14 cellular contexts compared by ENCODE assay signal in genomic region chr16:66359811-66360608, GRCh38. TPM values are rescaled to one million over a fixed set of nuclear protein-coding genes. Genes with fewer than 3 reads are reported as not detected.
DNase-seq lines count a peak whose midpoint lies in the region; ATAC-seq and TF ChIP-seq lines count a peak whose summit lies in the region.
"Had no signal": no experiment of that assay in that cellular context is flagged by ENCODE, and none has a peak within 500 bp of the region (broad histone marks: within the 10 kb centered on the region; RNA-seq: fewer than 3 reads in every experiment).

No MANE protein-coding gene starts in this region.

- TF ChIP-seq EP300 in gastroesophageal sphincter (IDR thresholded peaks at IDR 0.05), result no peak

- H3K27ac ChIP-seq in RWPE1 (peak overlapping the region; percentile 89), gastroesophageal sphincter (peak overlapping the region in 3 of 4 donors; percentile 28 to 41 (median 41)), neuronal stem cell (replicated peaks; ENCODE audit: low read length) (no peak overlapping the region)

- no peak for TF ChIP-seq CTCF in RWPE1 (conservative IDR thresholded peaks at IDR 0.05; ENCODE audit: low read depth)
- TF ChIP-seq CTCF in gastroesophageal sphincter (IDR thresholded peaks at IDR 0.05), result no peak

- no peak overlapping the region for H3K4me3 ChIP-seq in gastroesophageal sphincter
- H3K4me3 ChIP-seq in neuronal stem cell (ENCODE audit: low read length in 2 of 2), result peak overlapping the region in 1 of 2 donors; percentile 3
- H3K4me3 ChIP-seq: pancreas had no signal

- H3K4me1 ChIP-seq in gastroesophageal sphincter (peaks cover 0 to 59% (median 11%) of the 10 kb centered on the region in 3 donors), neuronal stem cell (ENCODE audit: control insufficient read depth in 2 of 2, insufficient read depth in 1 of 2, low read depth in 1 of 2, low read length in 2 of 2) (peaks cover 20% of the 10 kb centered on the region in 2 donors)
- H3K4me1 ChIP-seq: pancreas had no signal

- no peak overlapping the region for H2AK5ac ChIP-seq in neuronal stem cell (ENCODE audit: low read depth, low read length)

- no peaks in the 10 kb centered on the region for H3K36me3 ChIP-seq in gastroesophageal sphincter
- H3K36me3 ChIP-seq in neuronal stem cell (replicated peaks in 1 of 2; ENCODE audit: control insufficient read depth in 2 of 2, insufficient read depth in 2 of 2, low read length in 2 of 2), result no peaks in the 10 kb centered on the region
- H3K36me3 ChIP-seq: pancreas had no signal

- no peak overlapping the region for H2BK5ac ChIP-seq in neuronal stem cell (ENCODE audit: low read length)

- H2BK120ac ChIP-seq in neuronal stem cell (ENCODE audit: low read depth, low read length), result no peak overlapping the region

- H3K9ac ChIP-seq in neuronal stem cell (ENCODE audit: low read depth, low read length, poor library complexity), result no peak overlapping the region

- CTCF ChIA-PET in RWPE1 (lab: Yijun Ruan, JAX), result interaction anchor here (0.5 kb wide), 1 partner anchor 1441 kb away, joined by 3 read pairs; no protein-coding TSS in a partner anchor

- no peak overlapping the region for H3K4me2 ChIP-seq in neuronal stem cell (ENCODE audit: insufficient read depth, low read length, poor library complexity, severe bottlenecking)

- no peak overlapping the region for H3K14ac ChIP-seq in neuronal stem cell (ENCODE audit: low read length)

- no peak overlapping the region for H2BK15ac ChIP-seq in neuronal stem cell (ENCODE audit: low read length)

- WGBS in gastroesophageal sphincter (ENCODE audit: low coverage in 1 of 2), 2 donors, result 92% methylated on average over 5 of the region's 12 CpGs; no CpG with 5 or more reads in 1 of the 2 donors
- no CpG with 5 or more reads among the region's 12 CpGs for WGBS in neuronal stem cell (ENCODE audit: extremely low coverage in 2 of 2, insufficient read length in 2 of 2, insufficient replicate concordance in 1 of 2), 2 donors

- no peak overlapping the region for H3K23ac ChIP-seq in neuronal stem cell (ENCODE audit: low read depth, low read length, poor library complexity)

- peak overlapping the region; percentile 0 for H3K18ac ChIP-seq in neuronal stem cell (ENCODE audit: low read length)

- H3K27me3 ChIP-seq in gastroesophageal sphincter (no peaks in the 10 kb centered on the region), neuronal stem cell (ENCODE audit: control insufficient read depth in 3 of 3, insufficient read depth in 3 of 3, low read depth in 1 of 3, low read length in 3 of 3) (peaks cover 0 to 3% (median 0%) of the 10 kb centered on the region in 3 experiments)

- H3K79me1 ChIP-seq in neuronal stem cell (ENCODE audit: low read depth, low read length), result no peaks in the 10 kb centered on the region

- H4K8ac ChIP-seq in neuronal stem cell (ENCODE audit: low read depth, low read length), result no peak overlapping the region

- peak overlapping the region; percentile 74 for H2AFZ ChIP-seq in neuronal stem cell (ENCODE audit: low read length)

- H4K91ac ChIP-seq in neuronal stem cell (ENCODE audit: low read depth, low read length, poor library complexity), result no peak overlapping the region

- TF ChIP-seq POLR2A in gastroesophageal sphincter (IDR thresholded peaks at IDR 0.05), result no peak

- DNase-seq in ELF-1 (ENCODE audit: low read depth, low spot score), result peak; percentile 31
- no peak for DNase-seq in RWPE1 (ENCODE audit: low spot score)
- no peak for DNase-seq in neuronal stem cell (ENCODE audit: low spot score)
- DNase-seq in amygdala (lab: John Stamatoyannopoulos, UW), result no peak
- DNase-seq in activated CD4-positive, alpha-beta T cell treated with anti-CD3 and anti-CD28 coated beads for 48 hours, result no peak
- no peak for DNase-seq in effector CD8-positive, alpha-beta T cell (lab: John Stamatoyannopoulos, UW)
- DNase-seq: Karpas-422; NCI-H2227 treated with DMSO at 0.1 percent for 48 hours; pancreas; SHP77; stimulated activated naive CD4-positive, alpha-beta T cell had no signal

- POLR2A ChIA-PET in RWPE1 (lab: Yijun Ruan, JAX; ENCODE audit: low non-redundant PET), result no interaction called here

- H3K9me3 ChIP-seq in gastroesophageal sphincter, result no peaks in the 10 kb centered on the region
- H3K9me3 ChIP-seq in neuronal stem cell (replicated peaks in 1 of 2; ENCODE audit: control insufficient read depth in 2 of 2, insufficient read depth in 1 of 2, low read depth in 1 of 2, low read length in 2 of 2), result no peaks in the 10 kb centered on the region
- H3K9me3 ChIP-seq: pancreas had no signal

- H2BK12ac ChIP-seq in neuronal stem cell (ENCODE audit: low read length), result no peak overlapping the region

- H3K4ac ChIP-seq in neuronal stem cell (ENCODE audit: low read length), result no peak overlapping the region

- peak; percentile 22 for ATAC-seq in gastroesophageal sphincter
- no peak for ATAC-seq in HG03442 (IDR thresholded peaks at IDR 0.05; ENCODE audit: unreplicated experiment)

RNA-seq across cellular contexts. Expression of gene CDH5, which starts 6.5 kb away (rescaled TPM):
- 10 to 100 TPM; 16.2 to 50.1 (median 38.5) TPM for total RNA-seq in gastroesophageal sphincter
- polyA plus RNA-seq in neuronal stem cell (2013, experiment 1 of 2), result 0.21 TPM
- polyA plus RNA-seq in neuronal stem cell (2013, experiment 2 of 2), result 0.25 TPM
- polyA plus RNA-seq: BJ had no signal
